Comparison of ENCODE assay signal across 12 cellular contexts in genomic region chr1:113226118-113226517, GRCh38.
A peak's percentile ranks its signal among the peaks of the same experiment; 100 is the strongest.
DNase-seq lines count a peak whose midpoint lies in the region; ATAC-seq, FAIRE-seq and TF ChIP-seq lines count a peak whose summit lies in the region.
"Had no signal": no experiment of that assay in that cellular context is flagged by ENCODE, and none has a peak within 500 bp of the region (broad histone marks: within the 10 kb centered on the region; RNA-seq: fewer than 3 reads in every experiment).

No MANE protein-coding gene starts in this region.

- H3K79me2 ChIP-seq in fibroblast of lung (ENCODE audit: control insufficient read depth, insufficient read depth, low read length): no peaks in the 10 kb centered on the region

- H3K27ac ChIP-seq in fibroblast of lung (ENCODE audit: insufficient read depth, low read length): no peak overlapping the region
- H3K27ac ChIP-seq: adrenal gland, right lobe of liver had no signal

- H3K36me3 ChIP-seq in fibroblast of lung (ENCODE audit: control insufficient read depth, insufficient read depth, low read length): no peaks in the 10 kb centered on the region
- H3K36me3 ChIP-seq: adrenal gland, right lobe of liver had no signal

- no peak for TF ChIP-seq CTCF in fibroblast of lung (conservative IDR thresholded peaks at IDR 0.05 in 1 of 2, IDR thresholded peaks at IDR 0.05 in 1 of 2; ENCODE audit: low read depth in 1 of 2, low read length in 2 of 2)

- H4K20me1 ChIP-seq in fibroblast of lung (ENCODE audit: control insufficient read depth, extremely low read depth, insufficient read depth, low read length): no peaks in the 10 kb centered on the region

- no peaks in the 10 kb centered on the region for H3K4me1 ChIP-seq in fibroblast of lung (ENCODE audit: control insufficient read depth, extremely low read depth, insufficient read depth, low read length)
- H3K4me1 ChIP-seq: adrenal gland, right lobe of liver had no signal

- H3K27me3 ChIP-seq in fibroblast of lung (ENCODE audit: control insufficient read depth, insufficient read depth, low read length): no peaks in the 10 kb centered on the region
- H3K27me3 ChIP-seq: adrenal gland, right lobe of liver had no signal

- no peak overlapping the region for H2AFZ ChIP-seq in fibroblast of lung (ENCODE audit: low read length)

- DNase-seq in activated T-cell treated with anti-CD3 and anti-CD28 coated beads for 48 hours (ENCODE audit: low read depth) (peak; percentile 5), fibroblast of lung (ENCODE audit: low read depth in 2 of 2) (peak; percentile 20 to 77), urothelium cell line (ENCODE audit: low spot score) (peak; percentile 33), NCI-H226 (no peak)
- no peak for DNase-seq in activated T-cell treated with anti-CD3 and anti-CD28 coated beads, Interleukin-2, amount 50 U/mL, for 1 hour
- DNase-seq in activated naive CD4-positive, alpha-beta T cell (lab: John Stamatoyannopoulos, UW): no peak
- DNase-seq: activated B cell treated with CpG ODN at 0.5 μM for 24 hours, adrenal gland, NCI-H1092, right lobe of liver had no signal

- ATAC-seq in HG03520 (IDR thresholded peaks at IDR 0.05; ENCODE audit: unreplicated experiment) (peak; percentile 77), HG03097 (IDR thresholded peaks at IDR 0.05; ENCODE audit: low FRiP score, unreplicated experiment) (no peak)
- ATAC-seq: right lobe of liver had no signal

- no peaks in the 10 kb centered on the region for H3K9me3 ChIP-seq in fibroblast of lung (ENCODE audit: control insufficient read depth, insufficient read depth, low read depth, low read length)
- H3K9me3 ChIP-seq: adrenal gland, right lobe of liver had no signal

- FAIRE-seq in urothelium cell line (lab: Jason Lieb, UNC): no peak

- H3K4me2 ChIP-seq in fibroblast of lung (ENCODE audit: extremely low read depth, insufficient read depth, low read length): peak overlapping the region; percentile 29

- H3K4me3 ChIP-seq in fibroblast of lung (replicated peaks in 1 of 4; ENCODE audit: control extremely low read depth in 1 of 4, insufficient read depth in 1 of 4, low read depth in 3 of 4, low read length in 4 of 4): no peak overlapping the region
- H3K4me3 ChIP-seq: adrenal gland, right lobe of liver had no signal

- H3K9ac ChIP-seq in fibroblast of lung (ENCODE audit: insufficient read depth, low read length): no peak overlapping the region

Comparison
In these comparisons a context has a peak if more than half of its experiments do, and no peak if none do; other contexts are left out.
1. DNase-seq: peak in activated T-cell treated with anti-CD3 and anti-CD28 coated beads for 48 hours (single experiment), fibroblast of lung (2 of 2) and urothelium cell line (single experiment); none in activated T-cell treated with anti-CD3 and anti-CD28 coated beads, Interleukin-2, amount 50 U/mL, for 1 hour (single experiment), activated naive CD4-positive, alpha-beta T cell (0 of 4) and NCI-H226 (single experiment).